In genomic region chr19:40425450-40426287, GRCh38 we compare ENCODE assay signal across 1 cellular context.
TF ChIP-seq lines count a peak whose summit lies in the region.

A gene with protein sequence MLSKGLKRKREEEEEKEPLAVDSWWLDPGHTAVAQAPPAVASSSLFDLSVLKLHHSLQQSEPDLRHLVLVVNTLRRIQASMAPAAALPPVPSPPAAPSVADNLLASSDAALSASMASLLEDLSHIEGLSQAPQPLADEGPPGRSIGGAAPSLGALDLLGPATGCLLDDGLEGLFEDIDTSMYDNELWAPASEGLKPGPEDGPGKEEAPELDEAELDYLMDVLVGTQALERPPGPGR (minus strand): TSS chr19:40425992. CDS start chr19:40423546, 2,446 bp downstream.

TF ChIP-seq in HepG2, 621 proteins besides CTCF, POLR2A, EP300 and RAD21 (continued from another document and continues in another):
- TF ChIP-seq ZNF407 (CRISPR knock-in tag; IDR thresholded peaks at IDR 0.05; ENCODE audit: not compliant biosample characterization), result peak; percentile 25
- no peak for TF ChIP-seq ZC3H13 (CRISPR knock-in tag; IDR thresholded peaks at IDR 0.05)
- no peak for TF ChIP-seq ZNF841 (CRISPR knock-in tag; IDR thresholded peaks at IDR 0.05; ENCODE audit: borderline replicate concordance)
- TF ChIP-seq, protein P1, sequence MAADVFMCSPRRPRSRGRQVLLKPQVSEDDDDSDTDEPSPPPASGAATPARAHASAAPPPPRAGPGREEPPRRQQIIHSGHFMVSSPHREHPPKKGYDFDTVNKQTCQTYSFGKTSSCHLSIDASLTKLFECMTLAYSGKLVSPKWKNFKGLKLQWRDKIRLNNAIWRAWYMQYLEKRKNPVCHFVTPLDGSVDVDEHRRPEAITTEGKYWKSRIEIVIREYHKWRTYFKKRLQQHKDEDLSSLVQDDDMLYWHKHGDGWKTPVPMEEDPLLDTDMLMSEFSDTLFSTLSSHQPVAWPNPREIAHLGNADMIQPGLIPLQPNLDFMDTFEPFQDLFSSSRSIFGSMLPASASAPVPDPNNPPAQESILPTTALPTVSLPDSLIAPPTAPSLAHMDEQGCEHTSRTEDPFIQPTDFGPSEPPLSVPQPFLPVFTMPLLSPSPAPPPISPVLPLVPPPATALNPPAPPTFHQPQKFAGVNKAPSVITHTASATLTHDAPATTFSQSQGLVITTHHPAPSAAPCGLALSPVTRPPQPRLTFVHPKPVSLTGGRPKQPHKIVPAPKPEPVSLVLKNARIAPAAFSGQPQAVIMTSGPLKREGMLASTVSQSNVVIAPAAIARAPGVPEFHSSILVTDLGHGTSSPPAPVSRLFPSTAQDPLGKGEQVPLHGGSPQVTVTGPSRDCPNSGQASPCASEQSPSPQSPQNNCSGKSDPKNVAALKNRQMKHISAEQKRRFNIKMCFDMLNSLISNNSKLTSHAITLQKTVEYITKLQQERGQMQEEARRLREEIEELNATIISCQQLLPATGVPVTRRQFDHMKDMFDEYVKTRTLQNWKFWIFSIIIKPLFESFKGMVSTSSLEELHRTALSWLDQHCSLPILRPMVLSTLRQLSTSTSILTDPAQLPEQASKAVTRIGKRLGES (CRISPR knock-in tag; IDR thresholded peaks at IDR 0.05; ENCODE audit: borderline replicate concordance), result no peak
- TF ChIP-seq ARHGAP35 (CRISPR knock-in tag; IDR thresholded peaks at IDR 0.05; ENCODE audit: borderline replicate concordance), result no peak; the same call in 1 of the 2 replicates
- TF ChIP-seq TFAP4 (IDR thresholded peaks at IDR 0.05; ENCODE audit: borderline replicate concordance, low read depth), result no peak
- TF ChIP-seq AKAP8 (CRISPR knock-in tag; IDR thresholded peaks at IDR 0.05), result no peak
- TF ChIP-seq ZNF670 (CRISPR knock-in tag; IDR thresholded peaks at IDR 0.05; ENCODE audit: borderline replicate concordance), result peak; percentile 22; the same call in 1 of the 2 replicates
- TF ChIP-seq BORCS8-MEF2B (CRISPR knock-in tag; IDR thresholded peaks at IDR 0.05), result no peak
- TF ChIP-seq, protein P2, sequence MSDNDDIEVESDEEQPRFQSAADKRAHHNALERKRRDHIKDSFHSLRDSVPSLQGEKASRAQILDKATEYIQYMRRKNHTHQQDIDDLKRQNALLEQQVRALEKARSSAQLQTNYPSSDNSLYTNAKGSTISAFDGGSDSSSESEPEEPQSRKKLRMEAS (IDR thresholded peaks at IDR 0.05), result peak; percentile 65
- no peak for TF ChIP-seq REL (CRISPR knock-in tag; conservative IDR thresholded peaks at IDR 0.05)
- no peak for TF ChIP-seq ZNF101 (CRISPR knock-in tag; IDR thresholded peaks at IDR 0.05; ENCODE audit: borderline replicate concordance, low read depth)
- no peak for TF ChIP-seq ZNF75D (CRISPR knock-in tag; IDR thresholded peaks at IDR 0.05; ENCODE audit: borderline replicate concordance)
- no peak; the same call in 1 of the 2 replicates for TF ChIP-seq ZNF660 (CRISPR knock-in tag; IDR thresholded peaks at IDR 0.05; ENCODE audit: borderline replicate concordance, low read depth)
- no peak for TF ChIP-seq ATF7 (IDR thresholded peaks at IDR 0.05)
- TF ChIP-seq ATF7 (CRISPR knock-in tag; IDR thresholded peaks at IDR 0.05), result no peak
- no peak for TF ChIP-seq FOXO1 (CRISPR knock-in tag; IDR thresholded peaks at IDR 0.05)
- TF ChIP-seq, protein P3, sequence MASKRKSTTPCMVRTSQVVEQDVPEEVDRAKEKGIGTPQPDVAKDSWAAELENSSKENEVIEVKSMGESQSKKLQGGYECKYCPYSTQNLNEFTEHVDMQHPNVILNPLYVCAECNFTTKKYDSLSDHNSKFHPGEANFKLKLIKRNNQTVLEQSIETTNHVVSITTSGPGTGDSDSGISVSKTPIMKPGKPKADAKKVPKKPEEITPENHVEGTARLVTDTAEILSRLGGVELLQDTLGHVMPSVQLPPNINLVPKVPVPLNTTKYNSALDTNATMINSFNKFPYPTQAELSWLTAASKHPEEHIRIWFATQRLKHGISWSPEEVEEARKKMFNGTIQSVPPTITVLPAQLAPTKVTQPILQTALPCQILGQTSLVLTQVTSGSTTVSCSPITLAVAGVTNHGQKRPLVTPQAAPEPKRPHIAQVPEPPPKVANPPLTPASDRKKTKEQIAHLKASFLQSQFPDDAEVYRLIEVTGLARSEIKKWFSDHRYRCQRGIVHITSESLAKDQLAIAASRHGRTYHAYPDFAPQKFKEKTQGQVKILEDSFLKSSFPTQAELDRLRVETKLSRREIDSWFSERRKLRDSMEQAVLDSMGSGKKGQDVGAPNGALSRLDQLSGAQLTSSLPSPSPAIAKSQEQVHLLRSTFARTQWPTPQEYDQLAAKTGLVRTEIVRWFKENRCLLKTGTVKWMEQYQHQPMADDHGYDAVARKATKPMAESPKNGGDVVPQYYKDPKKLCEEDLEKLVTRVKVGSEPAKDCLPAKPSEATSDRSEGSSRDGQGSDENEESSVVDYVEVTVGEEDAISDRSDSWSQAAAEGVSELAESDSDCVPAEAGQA (IDR thresholded peaks at IDR 0.05; ENCODE audit: low read depth), result no peak
- TF ChIP-seq, protein P3 (CRISPR knock-in tag; IDR thresholded peaks at IDR 0.05; ENCODE audit: borderline replicate concordance), result no peak; the same call in 1 of the 2 replicates
- TF ChIP-seq RARG (CRISPR knock-in tag; IDR thresholded peaks at IDR 0.05; ENCODE audit: low read depth), result no peak
- TF ChIP-seq KDM6A (CRISPR knock-in tag; IDR thresholded peaks at IDR 0.05; ENCODE audit: low read depth), result no peak
- no peak for TF ChIP-seq HMGA1 (CRISPR knock-in tag; conservative IDR thresholded peaks at IDR 0.05)
- no peak for TF ChIP-seq HMG20A (CRISPR knock-in tag; IDR thresholded peaks at IDR 0.05; ENCODE audit: borderline replicate concordance)
- 0 out of 2 replicates have a peak, but pooled peaks have one; percentile 50 for TF ChIP-seq HNRNPL (IDR thresholded peaks at IDR 0.05; ENCODE audit: low read depth, low read length)
- peak; percentile 48 for TF ChIP-seq AGO1 (IDR thresholded peaks at IDR 0.05; ENCODE audit: low read depth, low read length, poor library complexity, severe bottlenecking)
- TF ChIP-seq ZBTB10 (CRISPR knock-in tag; IDR thresholded peaks at IDR 0.05; ENCODE audit: borderline replicate concordance), result no peak
- TF ChIP-seq ZNF709 (CRISPR knock-in tag; IDR thresholded peaks at IDR 0.05), result peak; percentile 64; the same call in 1 of the 2 replicates
- no peak for TF ChIP-seq ZFYVE20 (CRISPR knock-in tag; IDR thresholded peaks at IDR 0.05; ENCODE audit: borderline replicate concordance, low read depth)
- TF ChIP-seq PHF8 (CRISPR knock-in tag; IDR thresholded peaks at IDR 0.05), result peak; percentile 71; the same call in 1 of the 2 replicates
